In genomic region chr22:37849089-37849751, GRCh38 we compare ENCODE assay signal across 1 cellular context.
TF ChIP-seq lines count a peak whose summit lies in the region.

Gene EIF3L, plus strand, starts transcription at chr22:37849419. Its CDS starts 31 bp downstream, at chr22:37849450.

TF ChIP-seq in HEK293, 187 proteins besides CTCF, POLR2A, EP300 and RAD21 (continued from another document):
- TF ChIP-seq ZNF18 (tag by site-specific recombination; IDR thresholded peaks at IDR 0.05) (peak; percentile 97), ZNF518A (tag by site-specific recombination; conservative IDR thresholded peaks at IDR 0.05; ENCODE audit: low read depth) (peak; percentile 71), ZSCAN30 (tag by site-specific recombination; IDR thresholded peaks at IDR 0.05) (peak; percentile 38; the same call in 1 of the 2 replicates), MEIS1 (CRISPR knock-in tag; IDR thresholded peaks at IDR 0.05; ENCODE audit: borderline replicate concordance) (no peak), YY2 (tag by site-specific recombination; IDR thresholded peaks at IDR 0.05) (peak; percentile 83), ZNF354C (tag by site-specific recombination; IDR thresholded peaks at IDR 0.05; ENCODE audit: borderline replicate concordance, low read depth) (no peak), ZXDB (tag by site-specific recombination; IDR thresholded peaks at IDR 0.05) (peak; percentile 67), KLF7 (tag by site-specific recombination; IDR thresholded peaks at IDR 0.05; ENCODE audit: borderline replicate concordance) (peak; percentile 54; the same call in 1 of the 2 replicates), ZNF362 (tag by site-specific recombination; IDR thresholded peaks at IDR 0.05) (no peak), KLF8 (tag by site-specific recombination; IDR thresholded peaks at IDR 0.05) (peak; percentile 40; the same call in 1 of the 2 replicates), ZNF140 (tag by site-specific recombination; IDR thresholded peaks at IDR 0.05) (no peak), ZNF521 (tag by site-specific recombination; IDR thresholded peaks at IDR 0.05) (no peak), ZNF654 (tag by site-specific recombination; IDR thresholded peaks at IDR 0.05; ENCODE audit: low read depth) (no peak), ZNF324 (tag by site-specific recombination; IDR thresholded peaks at IDR 0.05) (0 out of 2 replicates have a peak, but pooled peaks have one; percentile 47), ZNF391 (tag by site-specific recombination; IDR thresholded peaks at IDR 0.05; ENCODE audit: borderline replicate concordance, low read depth) (peak; percentile 44; the same call in 1 of the 2 replicates), ZNF266 (tag by site-specific recombination; IDR thresholded peaks at IDR 0.05; ENCODE audit: low read depth) (no peak), ZNF501 (tag by site-specific recombination; IDR thresholded peaks at IDR 0.05) (peak; percentile 94; the same call in 1 of the 2 replicates)
- TF ChIP-seq, protein P1, sequence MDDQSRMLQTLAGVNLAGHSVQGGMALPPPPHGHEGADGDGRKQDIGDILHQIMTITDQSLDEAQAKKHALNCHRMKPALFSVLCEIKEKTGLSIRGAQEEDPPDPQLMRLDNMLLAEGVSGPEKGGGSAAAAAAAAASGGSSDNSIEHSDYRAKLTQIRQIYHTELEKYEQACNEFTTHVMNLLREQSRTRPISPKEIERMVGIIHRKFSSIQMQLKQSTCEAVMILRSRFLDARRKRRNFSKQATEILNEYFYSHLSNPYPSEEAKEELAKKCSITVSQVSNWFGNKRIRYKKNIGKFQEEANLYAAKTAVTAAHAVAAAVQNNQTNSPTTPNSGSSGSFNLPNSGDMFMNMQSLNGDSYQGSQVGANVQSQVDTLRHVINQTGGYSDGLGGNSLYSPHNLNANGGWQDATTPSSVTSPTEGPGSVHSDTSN (CRISPR knock-in tag; IDR thresholded peaks at IDR 0.05), result 0 out of 2 replicates have a peak, but pooled peaks have one; percentile 52
- TF ChIP-seq, protein P2, sequence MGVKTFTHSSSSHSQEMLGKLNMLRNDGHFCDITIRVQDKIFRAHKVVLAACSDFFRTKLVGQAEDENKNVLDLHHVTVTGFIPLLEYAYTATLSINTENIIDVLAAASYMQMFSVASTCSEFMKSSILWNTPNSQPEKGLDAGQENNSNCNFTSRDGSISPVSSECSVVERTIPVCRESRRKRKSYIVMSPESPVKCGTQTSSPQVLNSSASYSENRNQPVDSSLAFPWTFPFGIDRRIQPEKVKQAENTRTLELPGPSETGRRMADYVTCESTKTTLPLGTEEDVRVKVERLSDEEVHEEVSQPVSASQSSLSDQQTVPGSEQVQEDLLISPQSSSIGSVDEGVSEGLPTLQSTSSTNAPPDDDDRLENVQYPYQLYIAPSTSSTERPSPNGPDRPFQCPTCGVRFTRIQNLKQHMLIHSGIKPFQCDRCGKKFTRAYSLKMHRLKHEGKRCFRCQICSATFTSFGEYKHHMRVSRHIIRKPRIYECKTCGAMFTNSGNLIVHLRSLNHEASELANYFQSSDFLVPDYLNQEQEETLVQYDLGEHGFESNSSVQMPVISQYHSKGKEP (tag by site-specific recombination; IDR thresholded peaks at IDR 0.05), result no peak
- TF ChIP-seq, protein P3, sequence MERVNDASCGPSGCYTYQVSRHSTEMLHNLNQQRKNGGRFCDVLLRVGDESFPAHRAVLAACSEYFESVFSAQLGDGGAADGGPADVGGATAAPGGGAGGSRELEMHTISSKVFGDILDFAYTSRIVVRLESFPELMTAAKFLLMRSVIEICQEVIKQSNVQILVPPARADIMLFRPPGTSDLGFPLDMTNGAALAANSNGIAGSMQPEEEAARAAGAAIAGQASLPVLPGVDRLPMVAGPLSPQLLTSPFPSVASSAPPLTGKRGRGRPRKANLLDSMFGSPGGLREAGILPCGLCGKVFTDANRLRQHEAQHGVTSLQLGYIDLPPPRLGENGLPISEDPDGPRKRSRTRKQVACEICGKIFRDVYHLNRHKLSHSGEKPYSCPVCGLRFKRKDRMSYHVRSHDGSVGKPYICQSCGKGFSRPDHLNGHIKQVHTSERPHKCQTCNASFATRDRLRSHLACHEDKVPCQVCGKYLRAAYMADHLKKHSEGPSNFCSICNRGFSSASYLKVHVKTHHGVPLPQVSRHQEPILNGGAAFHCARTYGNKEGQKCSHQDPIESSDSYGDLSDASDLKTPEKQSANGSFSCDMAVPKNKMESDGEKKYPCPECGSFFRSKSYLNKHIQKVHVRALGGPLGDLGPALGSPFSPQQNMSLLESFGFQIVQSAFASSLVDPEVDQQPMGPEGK (tag by site-specific recombination; IDR thresholded peaks at IDR 0.05), result peak; percentile 49; the same call in 1 of the 2 replicates
- TF ChIP-seq, protein P4, sequence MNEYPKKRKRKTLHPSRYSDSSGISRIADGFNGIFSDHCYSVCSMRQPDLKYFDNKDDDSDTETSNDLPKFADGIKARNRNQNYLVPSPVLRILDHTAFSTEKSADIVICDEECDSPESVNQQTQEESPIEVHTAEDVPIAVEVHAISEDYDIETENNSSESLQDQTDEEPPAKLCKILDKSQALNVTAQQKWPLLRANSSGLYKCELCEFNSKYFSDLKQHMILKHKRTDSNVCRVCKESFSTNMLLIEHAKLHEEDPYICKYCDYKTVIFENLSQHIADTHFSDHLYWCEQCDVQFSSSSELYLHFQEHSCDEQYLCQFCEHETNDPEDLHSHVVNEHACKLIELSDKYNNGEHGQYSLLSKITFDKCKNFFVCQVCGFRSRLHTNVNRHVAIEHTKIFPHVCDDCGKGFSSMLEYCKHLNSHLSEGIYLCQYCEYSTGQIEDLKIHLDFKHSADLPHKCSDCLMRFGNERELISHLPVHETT (tag by site-specific recombination; IDR thresholded peaks at IDR 0.05), result peak; percentile 91
TF ChIP-seq in HEK293: peak in this region for 54.
